19 cellular contexts compared by ENCODE assay signal in genomic region chr1:6128276-6129081, GRCh38. TPM values are rescaled to one million over a fixed set of nuclear protein-coding genes. Genes with fewer than 3 reads are reported as not detected.
DNase-seq lines count a peak whose midpoint lies in the region; FAIRE-seq and TF ChIP-seq lines count a peak whose summit lies in the region.
"Had no signal": no experiment of that assay in that cellular context is flagged by ENCODE, and none has a peak within 500 bp of the region (broad histone marks: within the 10 kb centered on the region; RNA-seq: fewer than 3 reads in every experiment).

No MANE protein-coding gene starts in this region.

- 94% methylated on average over 31 of the region's 34 CpGs; no CpG with 5 or more reads in 1 of the 2 experiments for WGBS in H1 (ENCODE audit: extremely low coverage in 1 of 2, insufficient coverage in 1 of 2, insufficient read length in 1 of 2, insufficient replicate concordance in 2 of 2, low coverage in 1 of 2, low lambda C conversion rate in 2 of 2, missing lambda C conversion rate in 1 of 2), 2 experiments
- 95 to 97% methylated on average over 21 to 31 of the region's 34 CpGs for WGBS in thyroid gland, 2 donors

- H3K23ac ChIP-seq in H1 (ENCODE audit: insufficient read length) = no peak overlapping the region

- CTCF ChIA-PET in HEK293 (lab: Yijun Ruan, JAX) (interaction anchor here (0.6 kb wide), 1 partner anchor 85 kb away, joined by 3 read pairs; no protein-coding TSS in a partner anchor), H1 (lab: Charles Lee; ENCODE audit: partially characterized antibody) (interaction anchor here (0.8 to 4.0 kb wide), 11 partner anchors 9 to 140 kb away, joined by 3 to 16 read pairs (median 5); no protein-coding TSS in a partner anchor)

- DNase-seq in DMS53 (lab: John Stamatoyannopoulos, UW) (peak; percentile 50), DMS53 treated with DMSO at 0.1 percent for 48 hours (lab: John Stamatoyannopoulos, UW; ENCODE audit: unreplicated experiment) (no peak), H1 (ENCODE audit: low read depth in 1 of 2, low spot score in 2 of 2) (no peak), posterior vena cava (ENCODE audit: low spot score) (peak; percentile 75), thyroid gland (no peak), foreskin melanocyte (no peak), NCI-H345 treated with DMSO at 0.1 percent for 48 hours (lab: John Stamatoyannopoulos, UW; ENCODE audit: unreplicated experiment) (no peak)
- DNase-seq: cortex of kidney, esophagus squamous epithelium, NCI-H2171 treated with DMSO at 0.1 percent for 48 hours had no signal

- H2BK120ac ChIP-seq in H1 (replicated peaks; ENCODE audit: low read depth, low read length) = no peak overlapping the region

- H2AK5ac ChIP-seq in H1 (ENCODE audit: low read depth, low read length) = no peak overlapping the region

- peak overlapping the region; percentile 51 to 63; a peak in 3 of 4 replicates for H3K4me2 ChIP-seq in H1 (ENCODE audit: insufficient read depth in 1 of 2, low read depth in 2 of 2, low read length in 2 of 2)

- H3K56ac ChIP-seq in H1 (replicated peaks; ENCODE audit: insufficient read length, low read depth, low read length) = no peak overlapping the region

- peak overlapping the region; percentile 44 for H3K4ac ChIP-seq in H1 (replicated peaks; ENCODE audit: insufficient read length, low read depth, low read length)

- H3K4me1 ChIP-seq in HEK293 (ENCODE audit: control insufficient read depth, insufficient read depth, low read length) (no peaks in the 10 kb centered on the region), H1 (replicated peaks in 1 of 4; ENCODE audit: control insufficient read depth in 3 of 4, insufficient read depth in 4 of 4, low read length in 3 of 4) (peaks cover 0 to 9% (median 4%) of the 10 kb centered on the region in 4 experiments; a peak in 4 of 7 replicates), thyroid gland (no peaks in the 10 kb centered on the region)

- TF ChIP-seq POLR2A in H1 (IDR thresholded peaks at IDR 0.05; ENCODE audit: control extremely low read depth in 1 of 2, low read depth in 2 of 2, low read length in 2 of 2) (no peak), thyroid gland (IDR thresholded peaks at IDR 0.05) (no peak)

- no peak overlapping the region for H2BK12ac ChIP-seq in H1 (ENCODE audit: low read depth, low read length)

- H3K27ac ChIP-seq in HEK293 (ENCODE audit: extremely low read depth, low read depth, low read length) (no peak overlapping the region), H1 (ENCODE audit: low read depth, low read length) (no peak overlapping the region), thyroid gland (no peak overlapping the region)
- H3K27ac ChIP-seq: 22Rv1, adrenal gland, esophagus squamous epithelium, RWPE1, skin epidermis had no signal

- H3K14ac ChIP-seq in H1 (ENCODE audit: insufficient read length) = no peak overlapping the region

- no peak overlapping the region for H4K5ac ChIP-seq in H1 (ENCODE audit: insufficient read length, low read depth, low read length)

- no peak for TF ChIP-seq CTCF in HEK293 (tag by site-specific recombination; IDR thresholded peaks at IDR 0.05)
- no peak for TF ChIP-seq CTCF in H1 (IDR thresholded peaks at IDR 0.05; ENCODE audit: control extremely low read depth in 1 of 3, insufficient read depth in 1 of 3, low read depth in 1 of 3, low read length in 3 of 3)
- TF ChIP-seq CTCF in thyroid gland (IDR thresholded peaks at IDR 0.05) = no peak

- no peak for FAIRE-seq in H1 (lab: Jason Lieb, UNC)
- FAIRE-seq: bronchial epithelial cell, D721Med had no signal

- H3K4me3 ChIP-seq in HEK293 (ENCODE audit: low read depth, low read length) = no peak overlapping the region
- H3K4me3 ChIP-seq in H1 (ENCODE audit: extremely low read depth in 1 of 4, insufficient read depth in 2 of 4, low read depth in 3 of 4, low read length in 4 of 4) = peak overlapping the region in 1 of 4 experiments; percentile 47; a peak in 1 of 8 replicates
- H3K4me3 ChIP-seq in thyroid gland (replicated peaks in 1 of 3) = no peak overlapping the region
- H3K4me3 ChIP-seq: adrenal gland, mucosa of descending colon, skin epidermis had no signal

- TF ChIP-seq EP300 in H1 (IDR thresholded peaks at IDR 0.05; ENCODE audit: borderline replicate concordance in 1 of 2, low read depth in 2 of 2, low read length in 2 of 2) = no peak

- H3K9me3 ChIP-seq in HEK293 (ENCODE audit: control insufficient read depth, insufficient read depth, low read depth, low read length) (no peaks in the 10 kb centered on the region), H1 (ENCODE audit: insufficient read depth in 2 of 2, low read depth in 1 of 2, low read length in 1 of 2) (no peaks in the 10 kb centered on the region), thyroid gland (no peaks in the 10 kb centered on the region)
- H3K9me3 ChIP-seq: adrenal gland, mucosa of descending colon had no signal

- H3K9ac ChIP-seq in H1 (replicated peaks in 1 of 4; ENCODE audit: extremely low read depth in 1 of 4, low read depth in 3 of 4, low read length in 3 of 4) = no peak overlapping the region; a peak in 2 of 7 replicates

- no peak for TF ChIP-seq RAD21 in H1 (IDR thresholded peaks at IDR 0.05 in 1 of 2, conservative IDR thresholded peaks at IDR 0.05 in 1 of 2; ENCODE audit: low read depth in 2 of 2, low read length in 2 of 2)

- H3K27me3 ChIP-seq in H1 (replicated peaks in 1 of 4; ENCODE audit: control insufficient read depth in 3 of 4, extremely low read depth in 1 of 4, insufficient read depth in 3 of 4, low read length in 3 of 4) (peaks cover 0 to 16% (median 12%) of the 10 kb centered on the region in 4 experiments; a peak in 6 of 7 replicates), thyroid gland (no peaks in the 10 kb centered on the region)
- H3K27me3 ChIP-seq: adrenal gland had no signal

- H2BK15ac ChIP-seq in H1 (ENCODE audit: low read length) = peak overlapping the region; percentile 89

- H3K36me3 ChIP-seq in HEK293 (ENCODE audit: control insufficient read depth in 2 of 2, insufficient read depth in 1 of 2, low read length in 2 of 2) (no peaks in the 10 kb centered on the region), H1 (ENCODE audit: control insufficient read depth in 2 of 4, insufficient read depth in 4 of 4, low read length in 3 of 4) (no peaks in the 10 kb centered on the region), thyroid gland (no peaks in the 10 kb centered on the region)
- H3K36me3 ChIP-seq: adrenal gland, esophagus squamous epithelium had no signal

- H3K79me1 ChIP-seq in H1 (ENCODE audit: low read depth, low read length) = no peaks in the 10 kb centered on the region

- POLR2A ChIA-PET in HEK293 (lab: Yijun Ruan, JAX) (no interaction called here), H1 (lab: Charles Lee; ENCODE audit: partially characterized antibody) (interaction anchor here (0.8 to 2.0 kb wide), 3 partner anchors 13 to 111 kb away, joined by 3 to 7 read pairs (median 4); no protein-coding TSS in a partner anchor)

- no peak overlapping the region for H4K91ac ChIP-seq in H1 (replicated peaks; ENCODE audit: insufficient read length, low read length)

- no peaks in the 10 kb centered on the region for H4K20me1 ChIP-seq in H1 (replicated peaks in 1 of 2; ENCODE audit: control insufficient read depth in 1 of 2, insufficient read depth in 2 of 2, low read length in 2 of 2)

- no peak overlapping the region for H3K18ac ChIP-seq in H1 (ENCODE audit: extremely low read depth, low read length)

- H3K23me2 ChIP-seq in H1 (ENCODE audit: low read depth, low read length) = no peaks in the 10 kb centered on the region

- no peak overlapping the region; the same call in 1 of the 2 replicates for H2BK20ac ChIP-seq in H1 (ENCODE audit: low read length)

- H2AFZ ChIP-seq in H1 (ENCODE audit: low read length) = peak overlapping the region; percentile 99; the same call in 1 of the 2 replicates

- H2BK5ac ChIP-seq in H1 (ENCODE audit: low read depth, low read length) = no peak overlapping the region

- no peak overlapping the region for H4K8ac ChIP-seq in H1 (ENCODE audit: extremely low read depth, insufficient read depth, low read length)

- H3K79me2 ChIP-seq in H1 (ENCODE audit: control insufficient read depth in 1 of 2, insufficient read depth in 2 of 2, low read length in 2 of 2) = no peaks in the 10 kb centered on the region

- intact Hi-C loops in posterior vena cava (cut with DNase I) (no loop called here), thyroid gland (cut with DNase I) (no loop called here)

TF ChIP-seq in HEK293, 187 proteins besides CTCF, POLR2A, EP300 and RAD21:
- no peak for TF ChIP-seq ZNF529 (tag by site-specific recombination; IDR thresholded peaks at IDR 0.05; ENCODE audit: insufficient replicate concordance)
- TF ChIP-seq SCRT2 (tag by site-specific recombination; IDR thresholded peaks at IDR 0.05) = peak; percentile 67

TF ChIP-seq in H1, 55 proteins besides CTCF, POLR2A, EP300 and RAD21:
- no peak for TF ChIP-seq EGR1 (IDR thresholded peaks at IDR 0.05; ENCODE audit: borderline replicate concordance, low read depth, low read length)
- 0 out of 2 replicates have a peak, but pooled peaks have one; percentile 36 for TF ChIP-seq GABPA (IDR thresholded peaks at IDR 0.05; ENCODE audit: borderline replicate concordance, insufficient read depth, low read length)

RNA-seq across cellular contexts. Expression of gene CHD5, which starts 51.6 kb away (rescaled TPM):
- total RNA-seq in H1 (2021; fragmentation: NEBNext Ultra II Directional; extraction: Animal tissue kit (Norgen Biotek cat#: 25700)) = 0.94 and 1.8 TPM in 2 replicates
- polyA plus RNA-seq in H1 (2011; rRNA removed) = 0.42 and 0.58 TPM in 2 replicates
- 0.48 TPM for polyA plus RNA-seq in H1 (2011; cell fraction: cytosol; rRNA removed)
- polyA plus RNA-seq in H1 (2011; cell fraction: nucleus; rRNA removed) = 3.5 TPM
- polyA plus RNA-seq in H1 (2012, experiment 1 of 2) = 0.48 to 1.5 TPM (median 0.97 TPM) in 4 replicates
- 0.43 TPM for polyA plus RNA-seq in H1 (2012, experiment 2 of 2)
- 0.77 TPM for polyA plus RNA-seq in H1 (2013, experiment 1 of 2)
- 0.31 TPM for polyA plus RNA-seq in H1 (2013, experiment 2 of 2)
- polyA minus RNA-seq in H1 (2011; rRNA and poly(A)+ RNA removed) = 0.47 and 0.80 TPM in 2 replicates
- polyA minus RNA-seq in H1 (2011; cell fraction: cytosol; rRNA and poly(A)+ RNA removed) = 0.37 TPM
- polyA minus RNA-seq in H1 (2011; cell fraction: nucleus; rRNA and poly(A)+ RNA removed) = 0.90 TPM
- total RNA-seq in posterior vena cava = 1 to 10 TPM; 1.4 to 2.4 TPM
- total RNA-seq in thyroid gland = under 1 TPM; 0.15 to 0.94 (median 0.26) TPM
- polyA plus RNA-seq: IgD-negative memory B cell had no signal

Comparison
In these comparisons a context has a peak if more than half of its experiments do, and no peak if none do; other contexts are left out.
1. DNase-seq: peak in DMS53 (single experiment) and posterior vena cava (single experiment); none in DMS53 treated with DMSO at 0.1 percent for 48 hours (single experiment), H1 (0 of 2), thyroid gland (0 of 2), foreskin melanocyte (single experiment) and NCI-H345 treated with DMSO at 0.1 percent for 48 hours (single experiment).